In genomic region chr5:115798252-115798651, GRCh38 we compare ENCODE assay signal across 25 cellular contexts. TPM values are rescaled to one million over a fixed set of nuclear protein-coding genes. Genes with fewer than 3 reads are reported as not detected.
A peak's percentile ranks its signal among the peaks of the same experiment; 100 is the strongest.
DNase-seq lines count a peak whose midpoint lies in the region; ATAC-seq and TF ChIP-seq lines count a peak whose summit lies in the region.
"Had no signal": no experiment of that assay in that cellular context is flagged by ENCODE, and none has a peak within 500 bp of the region (broad histone marks: within the 10 kb centered on the region; RNA-seq: fewer than 3 reads in every experiment).

No MANE protein-coding gene starts in this region.

- no peaks in the 10 kb centered on the region for H3K9me3 Mint-ChIP-seq in endodermal cell

- DNase-seq in Right ventricle myocardium superior (no peak), heart left ventricle (no peak), D341Med (ENCODE audit: low spot score) (no peak), endodermal cell (no peak)
- DNase-seq: 8988T, ACHN, BE2C, Calu3, DMS153, DND-41, H7, NCI-H1048, NCI-H1417, NCI-H1694, NCI-H2081, NCI-H2227 treated with DMSO at 0.1 percent for 48 hours, NCI-H526 treated with DMSO at 0.1 percent for 48 hours, RPMI8226, SHP77 treated with DMSO at 0.1 percent for 48 hours had no signal

- no peak overlapping the region for H3K4me3 Mint-ChIP-seq in endodermal cell

- intact Hi-C loops in Right ventricle myocardium superior (cut with DNase I), result no loop called here
- intact Hi-C loops in heart left ventricle (cut with DNase I), result no loop called here

- peaks cover 8% of the 10 kb centered on the region for H3K4me1 Mint-ChIP-seq in endodermal cell

- H3K4me3 ChIP-seq in heart left ventricle (no peak overlapping the region), liver (ENCODE audit: low read depth in 1 of 3, low read length in 3 of 3) (no peak overlapping the region), subcutaneous abdominal adipose tissue (ENCODE audit: low read depth in 1 of 5, low read length in 5 of 5) (no peak overlapping the region), endodermal cell (ENCODE audit: low read length) (no peak overlapping the region)

- H3K36me3 Mint-ChIP-seq in endodermal cell (ENCODE audit: low read depth), result no peaks in the 10 kb centered on the region

- H3K27ac Mint-ChIP-seq in endodermal cell, result no peak overlapping the region

- peak; percentile 63 to 68 for TF ChIP-seq RAD21 in liver (IDR thresholded peaks at IDR 0.05)

- H3K27ac ChIP-seq in heart left ventricle (no peak overlapping the region), VCaP (peak overlapping the region; percentile 80), liver (ENCODE audit: low read depth in 1 of 2, low read length in 2 of 2) (peak overlapping the region; percentile 83 to 84), subcutaneous abdominal adipose tissue (ENCODE audit: low read depth, low read length) (peak overlapping the region; percentile 73), endodermal cell (ENCODE audit: low read depth, low read length) (no peak overlapping the region)
- H3K27ac ChIP-seq: KMS-11 had no signal

- peaks cover 0 to 5% (median 0%) of the 10 kb centered on the region in 9 donors for H3K36me3 ChIP-seq in heart left ventricle
- peaks cover 0 to 3% (median 0%) of the 10 kb centered on the region in 4 donors for H3K36me3 ChIP-seq in liver (ENCODE audit: control insufficient read depth in 4 of 4, insufficient read depth in 3 of 4, low read depth in 1 of 4, low read length in 3 of 4)
- peaks cover 0 to 4% (median 0%) of the 10 kb centered on the region in 5 donors for H3K36me3 ChIP-seq in subcutaneous abdominal adipose tissue (ENCODE audit: control insufficient read depth in 5 of 5, insufficient read depth in 5 of 5, low read length in 5 of 5)
- H3K36me3 ChIP-seq in endodermal cell (ENCODE audit: control insufficient read depth, insufficient read depth, low read length), result no peaks in the 10 kb centered on the region
- H3K36me3 ChIP-seq: BE2C had no signal

- H3K9ac ChIP-seq in liver (ENCODE audit: low read depth in 1 of 2, low read length in 2 of 2), result no peak overlapping the region
- H3K9ac ChIP-seq in subcutaneous abdominal adipose tissue (ENCODE audit: low read length in 5 of 5), result no peak overlapping the region
- H3K9ac ChIP-seq in endodermal cell (ENCODE audit: extremely low read depth, low read length, poor library complexity, severe bottlenecking), result no peak overlapping the region
- H3K9ac ChIP-seq: KMS-11 had no signal

- no peaks in the 10 kb centered on the region for H3K27me3 ChIP-seq in heart left ventricle
- H3K27me3 ChIP-seq in liver (ENCODE audit: control insufficient read depth in 4 of 4, insufficient read depth in 4 of 4, low read length in 3 of 4), result no peaks in the 10 kb centered on the region
- H3K27me3 ChIP-seq in subcutaneous abdominal adipose tissue (ENCODE audit: control insufficient read depth in 5 of 5, insufficient read depth in 4 of 5, low read length in 5 of 5), result no peaks in the 10 kb centered on the region
- no peaks in the 10 kb centered on the region for H3K27me3 ChIP-seq in endodermal cell (ENCODE audit: control insufficient read depth, insufficient read depth, low read length, poor library complexity, severe bottlenecking)
- H3K27me3 ChIP-seq: BE2C had no signal

- H3K27me3 Mint-ChIP-seq in endodermal cell (ENCODE audit: insufficient read depth), result no peaks in the 10 kb centered on the region

- H3K9me3 ChIP-seq in heart left ventricle (no peaks in the 10 kb centered on the region), liver (ENCODE audit: control insufficient read depth in 4 of 4, low read length in 3 of 4) (no peaks in the 10 kb centered on the region), subcutaneous abdominal adipose tissue (ENCODE audit: control insufficient read depth in 5 of 5, low read length in 5 of 5) (no peaks in the 10 kb centered on the region), endodermal cell (ENCODE audit: control insufficient read depth, low read length) (no peaks in the 10 kb centered on the region)
- H3K9me3 ChIP-seq: BE2C had no signal

- peaks cover 0 to 3% (median 0%) of the 10 kb centered on the region in 12 donors for H3K4me1 ChIP-seq in heart left ventricle
- H3K4me1 ChIP-seq in liver (ENCODE audit: control insufficient read depth in 4 of 4, insufficient read depth in 4 of 4, low read length in 3 of 4), result peaks cover 3 to 67% (median 35%) of the 10 kb centered on the region in 4 donors
- H3K4me1 ChIP-seq in subcutaneous abdominal adipose tissue (ENCODE audit: control insufficient read depth in 5 of 5, insufficient read depth in 5 of 5, low read length in 5 of 5), result peaks cover 0 to 34% (median 21%) of the 10 kb centered on the region in 5 donors
- H3K4me1 ChIP-seq in endodermal cell (ENCODE audit: control insufficient read depth, insufficient read depth, low read length), result no peaks in the 10 kb centered on the region
- H3K4me1 ChIP-seq: BE2C had no signal

- ATAC-seq in Right ventricle myocardium superior (ENCODE audit: poor library complexity), result peak; percentile 79
- no peak for ATAC-seq in heart left ventricle
- no peak for ATAC-seq in GM19397 (IDR thresholded peaks at IDR 0.05; ENCODE audit: unreplicated experiment)

- TF ChIP-seq CTCF in heart left ventricle (IDR thresholded peaks at IDR 0.05) (no peak), VCaP (conservative IDR thresholded peaks at IDR 0.05) (no peak), liver (IDR thresholded peaks at IDR 0.05; ENCODE audit: low read depth, low read length, missing input control) (no peak), endodermal cell (conservative IDR thresholded peaks at IDR 0.05) (no peak)

- no peak for TF ChIP-seq POLR2A in heart left ventricle (IDR thresholded peaks at IDR 0.05)

- 61 to 71% (median 62%) methylated on average over 2 of the region's 2 CpGs for WGBS in heart left ventricle, 4 donors
- 25% methylated on average over 2 of the region's 2 CpGs for WGBS in liver
- 97 to 100% methylated on average over 2 of the region's 2 CpGs for WGBS in endodermal cell (ENCODE audit: insufficient coverage in 1 of 2, insufficient read length in 1 of 2), 2 experiments

TF ChIP-seq in liver, 16 proteins besides CTCF, POLR2A, EP300 and RAD21 (continues in another document):
- TF ChIP-seq ATF3 (IDR thresholded peaks at IDR 0.05) (peak; percentile 91), FOXA1 (IDR thresholded peaks at IDR 0.05) (peak; percentile 74), JUND (IDR thresholded peaks at IDR 0.05) (peak; percentile 79 to 89), EGR1 (IDR thresholded peaks at IDR 0.05; ENCODE audit: low read depth in 2 of 2) (no peak), HNF4A (conservative IDR thresholded peaks at IDR 0.05) (peak; percentile 94), YY1 (IDR thresholded peaks at IDR 0.05) (peak; percentile 91), HNF4G (IDR thresholded peaks at IDR 0.05) (peak; percentile 81), RXRA (IDR thresholded peaks at IDR 0.05) (peak; percentile 99), GABPA (IDR thresholded peaks at IDR 0.05 in 1 of 2, conservative IDR thresholded peaks at IDR 0.05 in 1 of 2) (peak in 1 of 2 donors; percentile 23), FOXA2 (IDR thresholded peaks at IDR 0.05) (peak; percentile 79), NR2F2 (IDR thresholded peaks at IDR 0.05) (peak; percentile 86), TAF1 (conservative IDR thresholded peaks at IDR 0.05) (no peak), SP1 (IDR thresholded peaks at IDR 0.05) (peak; percentile 95), ZBTB33 (IDR thresholded peaks at IDR 0.05) (peak; percentile 83), MAX (IDR thresholded peaks at IDR 0.05) (peak; percentile 91)

RNA-seq across cellular contexts. Expression of gene CDO1, which starts 18.2 kb away (rescaled TPM):
- total RNA-seq in Right ventricle myocardium superior (9.2 TPM), heart left ventricle (10 to 100 TPM in 3 of 9 donors, 1 to 10 TPM in 6; 2.7 to 37.2 (median 5.2) TPM), liver (100 to 1,000 TPM; 212 to 472 TPM), endodermal cell (10 to 100 TPM in 1 of 2 donors, 1 to 10 TPM in 1; 7.6 to 11.7 TPM)
- polyA plus RNA-seq in heart left ventricle (1 to 10 TPM; 4.8 to 6.4 TPM), liver (100 to 1,000 TPM; 106 to 270 TPM)
- polyA plus RNA-seq in endodermal cell (2013, experiment 1 of 2), result 31.2 TPM
- 26.9 TPM for polyA plus RNA-seq in endodermal cell (2013, experiment 2 of 2)
- total RNA-seq: Calu3, NCI-H460 had no signal

RNA-seq across cellular contexts. Expression of gene ATG12, which starts 43.1 kb away (rescaled TPM):
- total RNA-seq in Right ventricle myocardium superior (23.0 TPM), heart left ventricle (10 to 100 TPM; 15.3 to 29.2 (median 20.8) TPM), liver (10 to 100 TPM; 14.8 to 43.1 TPM), endodermal cell (10 to 100 TPM; 47.9 to 57.8 TPM)
- polyA plus RNA-seq in heart left ventricle (10 to 100 TPM; 23.0 to 31.3 TPM), liver (10 to 100 TPM; 15.6 to 32.5 TPM)
- 77.8 TPM for polyA plus RNA-seq in endodermal cell (2013, experiment 1 of 2)
- polyA plus RNA-seq in endodermal cell (2013, experiment 2 of 2), result 69.7 TPM

RNA-seq across cellular contexts. Expression of gene AP3S1, which starts 43.5 kb away (rescaled TPM):
- total RNA-seq in Right ventricle myocardium superior (49.1 TPM), heart left ventricle (10 to 100 TPM; 20.3 to 56.4 (median 46.6) TPM), liver (10 to 100 TPM; 40.4 to 41.5 TPM), endodermal cell (10 to 100 TPM; 51.2 to 75.0 TPM)
- polyA plus RNA-seq in heart left ventricle (10 to 100 TPM; 40.8 to 42.1 TPM), liver (10 to 100 TPM; 32.7 to 52.7 TPM)
- polyA plus RNA-seq in endodermal cell (2013, experiment 1 of 2), result 67.5 TPM
- 68.4 TPM for polyA plus RNA-seq in endodermal cell (2013, experiment 2 of 2)

Comparison
In these comparisons a context has a peak if more than half of its experiments do, and no peak if none do; other contexts are left out.
1. H3K27ac ChIP-seq: peak in VCaP (single experiment), liver (2 of 2) and subcutaneous abdominal adipose tissue (single experiment); none in heart left ventricle (0 of 12) and endodermal cell (single experiment).
2. RNA of gene CDO1, which starts 18.2 kb away (total RNA-seq): 212 to 472 TPM in liver; 7.6 to 11.7 TPM in endodermal cell, 9.2 TPM in Right ventricle myocardium superior (single experiment) and 2.7 to 37.2 TPM in heart left ventricle; every median in the first group is over 4 times any median in the second.